8 cellular contexts compared by ENCODE assay signal in the genomic region with DNA sequence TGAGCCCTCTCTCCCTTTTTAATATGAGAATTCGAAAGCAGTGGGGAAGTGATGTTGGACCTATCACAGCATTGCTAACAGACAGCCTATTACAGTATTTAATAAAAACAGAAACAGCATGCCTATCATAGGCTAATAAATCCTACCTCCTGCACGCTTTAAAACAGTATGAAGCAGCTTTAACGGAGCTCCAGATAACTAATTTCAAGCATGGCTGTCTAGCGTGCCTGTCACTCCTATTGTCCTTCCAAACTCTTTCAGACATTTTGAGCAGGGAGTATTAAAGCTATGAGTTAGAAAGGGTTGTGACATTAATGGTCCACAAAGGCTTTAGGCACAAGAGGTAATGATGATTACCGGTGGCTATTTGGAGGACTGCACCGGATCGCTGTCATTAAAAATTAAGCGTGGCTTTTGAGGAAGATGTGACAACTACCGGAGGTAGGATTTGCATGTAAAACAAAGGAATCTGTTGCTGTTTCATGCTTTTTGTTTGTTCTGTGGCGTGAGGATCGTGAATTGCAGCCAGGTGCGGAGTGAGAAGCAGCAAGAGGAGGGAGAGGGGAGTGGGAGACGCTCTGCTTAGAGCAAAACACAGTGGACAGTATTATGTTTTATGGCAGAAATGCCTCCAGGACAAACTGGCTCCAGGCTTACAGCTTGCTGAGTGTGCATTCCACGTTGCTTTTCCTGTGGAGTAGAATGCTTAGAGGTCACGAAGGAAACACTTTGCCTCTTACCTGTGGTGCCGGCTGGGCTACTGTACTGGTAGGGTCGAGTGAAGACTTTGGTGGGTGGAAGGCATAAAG. TPM values are rescaled to one million over a fixed set of nuclear protein-coding genes. Genes with fewer than 3 reads are reported as not detected.
DNase-seq lines count a peak whose midpoint lies in the region; ATAC-seq, FAIRE-seq and TF ChIP-seq lines count a peak whose summit lies in the region.

Gene KCNMB2, plus strand, starts transcription at position 166 of the 809 bp plus-strand sequence.

- H3K9me3 Mint-ChIP-seq in brain, result peaks cover 0 to 1% (median under 1%) of the 10 kb centered on the region in 5 experiments
- H3K9me3 Mint-ChIP-seq in natural killer cell, result peaks cover 3 to 6% of the 10 kb centered on the region in 2 donors

- no peaks in the 10 kb centered on the region for H3K9me2 ChIP-seq in MM.1S (replicated peaks; ENCODE audit: insufficient read depth, low read length)

- WGBS in aorta, 2 donors, result 2 to 3% methylated on average over 17 of the region's 17 CpGs

- H3K27me3 ChIP-seq in MM.1S (replicated peaks; ENCODE audit: insufficient read depth, low read length) (no peaks in the 10 kb centered on the region), lower lobe of right lung (ENCODE audit: low read depth) (no peaks in the 10 kb centered on the region), aorta (ENCODE audit: control insufficient read depth in 1 of 2, insufficient read depth in 2 of 2, low read length in 1 of 2) (no peaks in the 10 kb centered on the region)

- DNase-seq in AG09309 (ENCODE audit: low read depth) (no peak), MM.1S (peak; percentile 80), lower lobe of right lung (no peak), aorta (no peak), SKM-1 (lab: John Stamatoyannopoulos, UW; ENCODE audit: unreplicated experiment) (no peak), natural killer cell (no peak), D721Med (ENCODE audit: insufficient read length, low spot score) (no peak)

- no peak for ATAC-seq in lower lobe of right lung
- peak; percentile 33 for ATAC-seq in aorta (ENCODE audit: low FRiP score)
- ATAC-seq in natural killer cell, result no peak

- H3K79me2 ChIP-seq in MM.1S (ENCODE audit: low read length), result no peaks in the 10 kb centered on the region

- H3K27me3 Mint-ChIP-seq in brain, result peaks cover 4% of the 10 kb centered on the region
- peaks cover 0 to 8% of the 10 kb centered on the region in 2 donors for H3K27me3 Mint-ChIP-seq in natural killer cell (ENCODE audit: low read depth in 2 of 2)

- H3K27ac Mint-ChIP-seq in brain (peak within 1 kb of the TSS; percentile 39 to 93 (median 73)), natural killer cell (no peak within 1 kb of the TSS)

- H3F3A ChIP-seq in MM.1S (ENCODE audit: insufficient read depth, low read length), result peaks cover 8% of the 10 kb centered on the region

- H3K36me3 Mint-ChIP-seq in brain, result no peaks in the 10 kb centered on the region
- no peaks in the 10 kb centered on the region for H3K36me3 Mint-ChIP-seq in natural killer cell

- H3K4me1 ChIP-seq in MM.1S (ENCODE audit: low read length), result peaks cover 20% of the 10 kb centered on the region; the same call in 1 of the 2 replicates
- no peaks in the 10 kb centered on the region for H3K4me1 ChIP-seq in lower lobe of right lung
- no peaks in the 10 kb centered on the region for H3K4me1 ChIP-seq in aorta (ENCODE audit: control insufficient read depth in 1 of 2, insufficient read depth in 2 of 2, low read length in 2 of 2)

- peak within 1 kb of the TSS; percentile 85 for H3K4me2 ChIP-seq in MM.1S (ENCODE audit: low read depth, low read length)

- H3K9ac ChIP-seq in MM.1S (ENCODE audit: low read length), result peak within 1 kb of the TSS; percentile 66

- no peaks in the 10 kb centered on the region for H3K36me3 ChIP-seq in MM.1S (replicated peaks; ENCODE audit: insufficient read depth, low read length)
- no peaks in the 10 kb centered on the region for H3K36me3 ChIP-seq in lower lobe of right lung
- H3K36me3 ChIP-seq in aorta (ENCODE audit: control insufficient read depth in 1 of 2, insufficient read depth in 2 of 2, low read length in 1 of 2), result no peaks in the 10 kb centered on the region

- H2AFZ ChIP-seq in MM.1S (ENCODE audit: low read length), result peak within 1 kb of the TSS; percentile 79

- TF ChIP-seq CTCF in AG09309 (IDR thresholded peaks at IDR 0.05; ENCODE audit: control insufficient read depth, insufficient read depth, low read depth, low read length, missing control alignments) (no peak), MM.1S (IDR thresholded peaks at IDR 0.05; ENCODE audit: low read length) (0 out of 2 replicates have a peak, but pooled peaks have one; percentile 4), brain (conservative IDR thresholded peaks at IDR 0.05) (no peak), lower lobe of right lung (IDR thresholded peaks at IDR 0.05) (no peak), natural killer cell (IDR thresholded peaks at IDR 0.05) (no peak), D721Med (IDR thresholded peaks at IDR 0.05; ENCODE audit: insufficient read depth, missing control alignments) (no peak)

- H3K9me3 ChIP-seq in MM.1S (replicated peaks; ENCODE audit: insufficient read depth, low read length) (no peaks in the 10 kb centered on the region), lower lobe of right lung (no peaks in the 10 kb centered on the region), aorta (ENCODE audit: control insufficient read depth, low read length) (no peaks in the 10 kb centered on the region)

- H4K20me1 ChIP-seq in MM.1S (ENCODE audit: insufficient read depth, low read length), result no peaks in the 10 kb centered on the region

- FAIRE-seq in D721Med (lab: Jason Lieb, UNC), result no peak

- H3K4me3 Mint-ChIP-seq in brain, result peak within 1 kb of the TSS; percentile 84 to 92 (median 89)
- H3K4me3 Mint-ChIP-seq in natural killer cell, result no peak within 1 kb of the TSS

- H3K27ac ChIP-seq in MM.1S (ENCODE audit: low read length), result peak within 1 kb of the TSS; percentile 66
- no peak within 1 kb of the TSS for H3K27ac ChIP-seq in lower lobe of right lung
- no peak within 1 kb of the TSS for H3K27ac ChIP-seq in aorta (ENCODE audit: low read depth in 1 of 2, low read length in 2 of 2)

- H3K4me1 Mint-ChIP-seq in brain (peaks cover 67% of the 10 kb centered on the region), natural killer cell (no peaks in the 10 kb centered on the region)

- intact Hi-C loops in lower lobe of right lung (cut with DNase I) (no loop called here), aorta (cut with DNase I) (no loop called here), natural killer cell (cut with micrococcal nuclease) (no loop called here)

- H3K4me3 ChIP-seq in AG09309 (ENCODE audit: control insufficient read depth, low read depth, low read length) (peak within 1 kb of the TSS; percentile 45), MM.1S (ENCODE audit: low read length) (peak within 1 kb of the TSS; percentile 63), lower lobe of right lung (peak within 1 kb of the TSS; percentile 44), aorta (ENCODE audit: low read length in 2 of 2) (peak within 1 kb of the TSS; percentile 22 to 52)

RNA-seq across cellular contexts. Expression of gene KCNMB2, which starts in this region (rescaled TPM):
- polyA plus RNA-seq in brain (ENCODE audit: insufficient read depth, low read depth, low replicate concordance), result 22.3 TPM
- 0.56 TPM for total RNA-seq in lower lobe of right lung
- not detected for total RNA-seq in aorta
- polyA plus RNA-seq in aorta, result not detected
- not detected for total RNA-seq in natural killer cell

Comparison
In these comparisons a context has a peak if more than half of its experiments do, and no peak if none do; other contexts are left out.
1. RNA of gene KCNMB2 (polyA plus RNA-seq): 22.3 TPM in brain (single experiment); not detected in aorta; every median in the first group is over 10 times any median in the second.
2. Peak in ATAC-seq and H3K4me3 ChIP-seq in aorta; RNA of the gene not detected or under 1 TPM.
3. H3K27ac Mint-ChIP-seq: peak in brain (5 of 5); none in natural killer cell (0 of 2).
4. Peak in every context shown above with its lines, with median percentiles within 50 percentile points of each other: H3K4me3 ChIP-seq.